In genomic region chr5:128334010-128334716, GRCh38 we compare ENCODE assay signal across 28 cellular contexts.
"Had no signal": no experiment of that assay in that cellular context is flagged by ENCODE, and none has a peak within 500 bp of the region (broad histone marks: within the 10 kb centered on the region; RNA-seq: fewer than 3 reads in every experiment).

No MANE protein-coding gene starts in this region.

- H3K36me3 Mint-ChIP-seq: natural killer cell treated with Interleukin-12 subunit alpha and Interleukin-12 subunit beta and Interleukin-15 and Interleukin-18, amount 100 ng/mL, for 72 hours had no signal

- H3K9me3 Mint-ChIP-seq: activated naive CD8-positive, alpha-beta T cell treated with anti-CD3 and anti-CD28 coated beads, Interleukin-2, amount 50 U/mL, for 24 hours; activated T-helper 1 cell treated with anti-CD3 and anti-CD28 coated beads, Interleukin-12 subunit alpha, Interleukin-12 subunit beta, Interleukin-2, Interleukin-4 antibody, amounts not matched to agents 30 ng/mL and 10 ng/mL and 1 ng/mL, durations not matched to agents 14 hours and 24 hours and 36 hours; natural killer cell treated with Interleukin-12 subunit alpha and Interleukin-12 subunit beta and Interleukin-15 and Interleukin-18, amount 100 ng/mL, for 72 hours had no signal

- H3K27me3 Mint-ChIP-seq: activated naive CD8-positive, alpha-beta T cell treated with anti-CD3 and anti-CD28 coated beads, Interleukin-2, amount 50 U/mL, for 24 hours; central memory CD8-positive, alpha-beta T cell; natural killer cell treated with Interleukin-12 subunit alpha and Interleukin-12 subunit beta and Interleukin-15 and Interleukin-18, amount 100 ng/mL, for 72 hours; progenitor cell of endocrine pancreas had no signal

- H3K27ac Mint-ChIP-seq: activated CD4-positive, alpha-beta T cell treated with anti-CD3 and anti-CD28 coated beads for 36 hours; activated naive CD8-positive, alpha-beta T cell treated with anti-CD3 and anti-CD28 coated beads, Interleukin-2, amount 50 U/mL, for 24 hours; activated T-helper 1 cell treated with anti-CD3 and anti-CD28 coated beads, Interleukin-12 subunit alpha, Interleukin-12 subunit beta, Interleukin-2, Interleukin-4 antibody, amounts not matched to agents 30 ng/mL and 10 ng/mL and 1 ng/mL, durations not matched to agents 14 hours and 24 hours and 36 hours; natural killer cell treated with Interleukin-12 subunit alpha and Interleukin-12 subunit beta and Interleukin-15 and Interleukin-18, amount 100 ng/mL, for 72 hours; progenitor cell of endocrine pancreas had no signal

- H3K4me3 Mint-ChIP-seq: activated CD4-positive, alpha-beta T cell treated with anti-CD3 and anti-CD28 coated beads for 36 hours; activated naive CD8-positive, alpha-beta T cell treated with anti-CD3 and anti-CD28 coated beads, Interleukin-2, amount 50 U/mL, for 24 hours; activated T-helper 1 cell treated with anti-CD3 and anti-CD28 coated beads, Interleukin-12 subunit alpha, Interleukin-12 subunit beta, Interleukin-2, Interleukin-4 antibody, amounts not matched to agents 30 ng/mL and 10 ng/mL and 1 ng/mL, durations not matched to agents 14 hours and 24 hours and 36 hours; central memory CD8-positive, alpha-beta T cell; natural killer cell treated with Interleukin-12 subunit alpha and Interleukin-12 subunit beta and Interleukin-15 and Interleukin-18, amount 100 ng/mL, for 72 hours had no signal

- H3K4me1 Mint-ChIP-seq: activated CD4-positive, alpha-beta T cell treated with anti-CD3 and anti-CD28 coated beads for 36 hours; activated naive CD8-positive, alpha-beta T cell treated with anti-CD3 and anti-CD28 coated beads, Interleukin-2, amount 50 U/mL, for 24 hours; central memory CD8-positive, alpha-beta T cell had no signal

- ATAC-seq: activated CD4-positive, alpha-beta T cell treated with anti-CD3 and anti-CD28 coated beads for 36 hours; activated naive CD8-positive, alpha-beta T cell treated with anti-CD3 and anti-CD28 coated beads, Interleukin-2, amount 50 U/mL, for 24 hours; gastrocnemius medialis; mucosa of descending colon; natural killer cell treated with Interleukin-12 subunit alpha and Interleukin-12 subunit beta and Interleukin-15 and Interleukin-18, amount 100 ng/mL, for 72 hours; sciatic nerve had no signal

- DNase-seq: activated CD4-positive, alpha-beta T cell treated with anti-CD3 and anti-CD28 coated beads for 36 hours; activated CD4-positive, alpha-beta T cell treated with anti-CD3 and anti-CD28 coated beads, Interleukin-2, amount 50 U/mL, for 48 hours; activated CD4-positive, CD25-positive, alpha-beta regulatory T cell; activated CD8-positive, alpha-beta memory T cell treated with anti-CD3 and anti-CD28 coated beads, Interleukin-2, amount 50 U/mL, for 4 hours; activated gamma-delta T cell treated with Interleukin-2 at 50 U/mL for 16 hours; activated naive CD4-positive, alpha-beta T cell treated with anti-CD3 and anti-CD28 coated beads, Interleukin-2, amount 50 U/mL, for 16 hours; activated naive CD8-positive, alpha-beta T cell treated with anti-CD3 and anti-CD28 coated beads, Interleukin-2, amount 50 U/mL, for 24 hours; activated T-cell treated with anti-CD3 and anti-CD28 coated beads, Interleukin-2, amount 50 U/mL, for 1 hour; amygdala; dorsolateral prefrontal cortex; effector memory CD4-positive, alpha-beta T cell; erythroblast; gastrocnemius medialis; glutamatergic neuron; islet precursor cell; left ventricle myocardium inferior; mesendoderm; mucosa of descending colon; ovary; stimulated activated CD4-positive, alpha-beta T cell treated with anti-CD3 and anti-CD28 coated beads, Interleukin-12 subunit alpha, Interleukin-12 subunit beta, amount 100 ng/mL, for 4 hours; stimulated activated CD4-positive, alpha-beta T cell treated with anti-CD3 and anti-CD28 coated beads, Interleukin-4, amount 100 ng/mL, for 1 hour; stomach; thyroid gland had no signal
